1 cellular context compared by ENCODE assay signal in genomic region chr19:36489139-36489919, GRCh38.
A peak's percentile ranks its signal among the peaks of the same experiment; 100 is the strongest.
TF ChIP-seq lines count a peak whose summit lies in the region.

Gene ZNF566, minus strand, starts transcription at chr19:36489561. Its CDS starts 13,004 bp downstream, at chr19:36476557.

TF ChIP-seq in HepG2, 621 proteins besides CTCF, POLR2A, EP300 and RAD21 (continued from another document and continues in another):
- TF ChIP-seq RARA (CRISPR knock-in tag; IDR thresholded peaks at IDR 0.05), result no peak; the same call in none of the 2 replicates
- TF ChIP-seq GLMP (CRISPR knock-in tag; IDR thresholded peaks at IDR 0.05; ENCODE audit: borderline replicate concordance), result no peak
- TF ChIP-seq ETV6 (CRISPR knock-in tag; conservative IDR thresholded peaks at IDR 0.05), result no peak
- TF ChIP-seq ZNF460 (CRISPR knock-in tag; IDR thresholded peaks at IDR 0.05; ENCODE audit: borderline replicate concordance), result no peak
- no peak for TF ChIP-seq ZBTB42 (CRISPR knock-in tag; IDR thresholded peaks at IDR 0.05)
- no peak; the same call in 1 of the 2 replicates for TF ChIP-seq ZNF281 (CRISPR knock-in tag; IDR thresholded peaks at IDR 0.05; ENCODE audit: borderline replicate concordance)
- no peak for TF ChIP-seq ZNF713 (CRISPR knock-in tag; IDR thresholded peaks at IDR 0.05)
- no peak for TF ChIP-seq ZNF850 (CRISPR knock-in tag; conservative IDR thresholded peaks at IDR 0.05)
- peak; percentile 2 for TF ChIP-seq TEAD3 (CRISPR knock-in tag; optimal IDR thresholded peaks at IDR 0.05; ENCODE audit: borderline replicate concordance)
- peak; percentile 56 for TF ChIP-seq ZNF710 (CRISPR knock-in tag; IDR thresholded peaks at IDR 0.05; ENCODE audit: borderline replicate concordance)
- TF ChIP-seq THRA (CRISPR knock-in tag; IDR thresholded peaks at IDR 0.05; ENCODE audit: borderline replicate concordance), result peak; percentile 39
- no peak for TF ChIP-seq ZNF556 (CRISPR knock-in tag; IDR thresholded peaks at IDR 0.05; ENCODE audit: borderline replicate concordance)
- no peak for TF ChIP-seq TERF1 (CRISPR knock-in tag; IDR thresholded peaks at IDR 0.05)
- TF ChIP-seq ZNF7 (CRISPR knock-in tag; IDR thresholded peaks at IDR 0.05), result no peak
- no peak for TF ChIP-seq ZNF235 (CRISPR knock-in tag; IDR thresholded peaks at IDR 0.05; ENCODE audit: borderline replicate concordance)
- no peak for TF ChIP-seq U2AF2 (IDR thresholded peaks at IDR 0.05; ENCODE audit: low read depth, low read length)
- peak; percentile 63; the same call in 1 of the 2 replicates for TF ChIP-seq HMGXB3 (CRISPR knock-in tag; IDR thresholded peaks at IDR 0.05; ENCODE audit: borderline replicate concordance)
- TF ChIP-seq SRY (CRISPR knock-in tag; IDR thresholded peaks at IDR 0.05), result peak; percentile 85
- TF ChIP-seq TBP (CRISPR knock-in tag; IDR thresholded peaks at IDR 0.05), result no peak
- TF ChIP-seq MED1 (CRISPR knock-in tag; IDR thresholded peaks at IDR 0.05), result peak; percentile 38; the same call in 1 of the 2 replicates
- TF ChIP-seq ARID2 (CRISPR knock-in tag; IDR thresholded peaks at IDR 0.05; ENCODE audit: borderline replicate concordance), result 0 out of 2 replicates have a peak, but pooled peaks have one; percentile 77
- no peak for TF ChIP-seq NFRKB (IDR thresholded peaks at IDR 0.05)
- peak; percentile 89; the same call in 1 of the 2 replicates for TF ChIP-seq NFKB2 (CRISPR knock-in tag; IDR thresholded peaks at IDR 0.05; ENCODE audit: borderline replicate concordance)
- no peak for TF ChIP-seq SMYD3 (CRISPR knock-in tag; IDR thresholded peaks at IDR 0.05)
- peak; percentile 59 for TF ChIP-seq ZNF792 (CRISPR knock-in tag; IDR thresholded peaks at IDR 0.05)
- TF ChIP-seq KLF13 (CRISPR knock-in tag; IDR thresholded peaks at IDR 0.05), result 0 out of 2 replicates have a peak, but pooled peaks have one; percentile 62
- TF ChIP-seq KLF6 (CRISPR knock-in tag; IDR thresholded peaks at IDR 0.05), result peak; percentile 87
- no peak for TF ChIP-seq PHB2 (IDR thresholded peaks at IDR 0.05; ENCODE audit: partially characterized antibody)
- TF ChIP-seq ZNF3 (CRISPR knock-in tag; IDR thresholded peaks at IDR 0.05), result no peak
- TF ChIP-seq FOSL2 (CRISPR knock-in tag; IDR thresholded peaks at IDR 0.05), result peak; percentile 31; the same call in 1 of the 2 replicates
- no peak for TF ChIP-seq KIAA2018 (CRISPR knock-in tag; IDR thresholded peaks at IDR 0.05; ENCODE audit: borderline replicate concordance)
